ENCODE assay signal across 13 cellular contexts in genomic region chr9:135715056-135715595, GRCh38. TPM values are rescaled to one million over a fixed set of nuclear protein-coding genes. Genes with fewer than 3 reads are reported as not detected.
"Had no signal": no experiment of that assay in that cellular context is flagged by ENCODE, and none has a peak within 500 bp of the region (broad histone marks: within the 10 kb centered on the region; RNA-seq: fewer than 3 reads in every experiment).

No MANE protein-coding gene starts in this region.

- H3K9me3 Mint-ChIP-seq: activated naive CD4-positive, alpha-beta T cell treated with anti-CD3 and anti-CD28 coated beads for 36 hours; activated naive CD8-positive, alpha-beta T cell treated with anti-CD3 and anti-CD28 coated beads, Interleukin-2, amount 50 U/mL, for 24 hours; activated T-helper 17 cell treated with anti-CD3 and anti-CD28 coated beads, Interleukin-2, amount 50 U/mL, for 72 hours; stimulated activated effector memory CD8-positive, alpha-beta T cell treated with anti-CD3 and anti-CD28 coated beads, Interleukin-12 subunit alpha, Interleukin-12 subunit beta, amount 100 ng/mL, for 72 hours had no signal

- H3K9me3 ChIP-seq: esophagus squamous epithelium, lower lobe of right lung, neutrophil had no signal

- H3K4me1 ChIP-seq: esophagus squamous epithelium, lower lobe of right lung had no signal

- H3K4me3 ChIP-seq: lower lobe of right lung had no signal

- H3K36me3 Mint-ChIP-seq: stimulated activated effector memory CD8-positive, alpha-beta T cell treated with anti-CD3 and anti-CD28 coated beads, Interleukin-12 subunit alpha, Interleukin-12 subunit beta, amount 100 ng/mL, for 72 hours had no signal

- H3K27ac ChIP-seq: cardiac muscle cell, esophagus squamous epithelium, lower lobe of right lung, neutrophil had no signal

- ATAC-seq: activated naive CD8-positive, alpha-beta T cell treated with anti-CD3 and anti-CD28 coated beads, Interleukin-2, amount 50 U/mL, for 24 hours; activated T-helper 17 cell treated with anti-CD3 and anti-CD28 coated beads, Interleukin-2, amount 50 U/mL, for 72 hours; left colon; lower lobe of right lung; stimulated activated effector memory CD8-positive, alpha-beta T cell treated with anti-CD3 and anti-CD28 coated beads, Interleukin-12 subunit alpha, Interleukin-12 subunit beta, amount 100 ng/mL, for 72 hours had no signal

- H3K27ac Mint-ChIP-seq: activated naive CD4-positive, alpha-beta T cell treated with anti-CD3 and anti-CD28 coated beads for 36 hours; activated naive CD8-positive, alpha-beta T cell treated with anti-CD3 and anti-CD28 coated beads, Interleukin-2, amount 50 U/mL, for 24 hours; activated T-helper 17 cell treated with anti-CD3 and anti-CD28 coated beads, Interleukin-2, amount 50 U/mL, for 72 hours; stimulated activated effector memory CD8-positive, alpha-beta T cell treated with anti-CD3 and anti-CD28 coated beads, Interleukin-12 subunit alpha, Interleukin-12 subunit beta, amount 100 ng/mL, for 72 hours had no signal

- H3K4me3 Mint-ChIP-seq: activated naive CD4-positive, alpha-beta T cell treated with anti-CD3 and anti-CD28 coated beads for 36 hours; activated naive CD8-positive, alpha-beta T cell treated with anti-CD3 and anti-CD28 coated beads, Interleukin-2, amount 50 U/mL, for 24 hours; activated T-helper 17 cell treated with anti-CD3 and anti-CD28 coated beads, Interleukin-2, amount 50 U/mL, for 72 hours; stimulated activated effector memory CD8-positive, alpha-beta T cell treated with anti-CD3 and anti-CD28 coated beads, Interleukin-12 subunit alpha, Interleukin-12 subunit beta, amount 100 ng/mL, for 72 hours had no signal

- DNase-seq: activated CD4-positive, alpha-beta T cell treated with anti-CD3 and anti-CD28 coated beads for 1 hour; activated CD4-positive, alpha-beta T cell treated with anti-CD3 and anti-CD28 coated beads, Interleukin-2, amount 50 U/mL, for 48 hours; activated naive CD4-positive, alpha-beta T cell treated with anti-CD3 and anti-CD28 coated beads for 36 hours; activated naive CD8-positive, alpha-beta T cell treated with anti-CD3 and anti-CD28 coated beads, Interleukin-2, amount 50 U/mL, for 24 hours; esophagus squamous epithelium; left colon; lower lobe of right lung had no signal

- H3K36me3 ChIP-seq: cardiac muscle cell, esophagus squamous epithelium, lower lobe of right lung, neutrophil had no signal

- H3K4me1 Mint-ChIP-seq: activated naive CD8-positive, alpha-beta T cell treated with anti-CD3 and anti-CD28 coated beads, Interleukin-2, amount 50 U/mL, for 24 hours; activated T-helper 17 cell treated with anti-CD3 and anti-CD28 coated beads, Interleukin-2, amount 50 U/mL, for 72 hours had no signal

RNA-seq across cellular contexts. Expression of gene KCNT1, which starts 13.1 kb away (rescaled TPM):
- total RNA-seq: activated naive CD4-positive, alpha-beta T cell treated with anti-CD3 and anti-CD28 coated beads for 36 hours; activated T-helper 17 cell treated with anti-CD3 and anti-CD28 coated beads, Interleukin-2, amount 50 U/mL, for 72 hours; fibroblast of villous mesenchyme had no signal

RNA-seq across cellular contexts. Expression of gene SOHLH1, which starts 15.8 kb away (rescaled TPM):
- total RNA-seq: activated naive CD4-positive, alpha-beta T cell treated with anti-CD3 and anti-CD28 coated beads for 36 hours; activated T-helper 17 cell treated with anti-CD3 and anti-CD28 coated beads, Interleukin-2, amount 50 U/mL, for 72 hours; cardiac muscle cell; esophagus squamous epithelium; fibroblast of villous mesenchyme; left colon; lower lobe of right lung had no signal
- polyA plus RNA-seq: cardiac muscle cell had no signal

RNA-seq across cellular contexts. Expression of gene LCN9, which starts 52.0 kb away (rescaled TPM):
- total RNA-seq: activated naive CD4-positive, alpha-beta T cell treated with anti-CD3 and anti-CD28 coated beads for 36 hours; activated T-helper 17 cell treated with anti-CD3 and anti-CD28 coated beads, Interleukin-2, amount 50 U/mL, for 72 hours; cardiac muscle cell; esophagus squamous epithelium; fibroblast of villous mesenchyme; left colon; lower lobe of right lung had no signal
- polyA plus RNA-seq: thymus had no signal
